Comparison of ENCODE assay signal across 35 cellular contexts in the genomic region with DNA sequence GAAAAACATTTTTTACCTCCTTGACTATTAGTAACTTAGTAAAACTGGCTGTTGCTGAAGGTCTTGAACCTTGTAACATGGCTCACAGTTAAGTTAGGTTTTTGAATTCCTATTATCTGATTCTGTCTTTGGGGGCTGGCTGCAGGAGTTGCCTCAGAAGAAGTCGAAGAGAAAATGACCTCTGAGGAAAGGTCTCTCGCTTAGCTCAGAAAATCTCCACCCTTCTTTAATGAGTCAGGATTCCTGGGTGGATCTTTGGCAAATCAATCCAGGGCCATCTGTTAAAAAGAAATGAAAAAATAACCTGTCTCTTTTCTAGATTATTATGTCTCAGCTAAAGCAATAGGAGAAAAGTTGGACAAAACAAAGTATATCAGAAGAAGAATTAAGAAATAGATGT.
DNase-seq lines count a peak whose midpoint lies in the region; ATAC-seq, FAIRE-seq and TF ChIP-seq lines count a peak whose summit lies in the region.
"Had no signal": no experiment of that assay in that cellular context is flagged by ENCODE, and none has a peak within 500 bp of the region (broad histone marks: within the 10 kb centered on the region; RNA-seq: fewer than 3 reads in every experiment).

No MANE protein-coding gene starts in this region.

- H4K20me1 ChIP-seq in GM23248 (ENCODE audit: insufficient read depth) (no peaks in the 10 kb centered on the region), HepG2 (ENCODE audit: insufficient read depth, low read length) (no peaks in the 10 kb centered on the region)

- no peaks in the 10 kb centered on the region for H3K9me3 ChIP-seq in GM23248 (ENCODE audit: low read depth)
- no peaks in the 10 kb centered on the region for H3K9me3 ChIP-seq in aorta (ENCODE audit: control insufficient read depth, low read length)
- H3K9me3 ChIP-seq in HepG2 (ENCODE audit: low read length): no peaks in the 10 kb centered on the region
- H3K9me3 ChIP-seq: ascending aorta, MG63, pancreas, tibial nerve had no signal

- H3K27ac Mint-ChIP-seq in endothelial cell (ENCODE audit: unreplicated experiment): no peak overlapping the region
- H3K27ac Mint-ChIP-seq: activated naive CD8-positive, alpha-beta T cell; activated T-cell treated with anti-CD3 and anti-CD28 coated beads, Interleukin-2, amount 50 U/mL, for 24 hours; effector memory CD8-positive, alpha-beta T cell; GM23338; immature natural killer cell; T-helper 17 cell had no signal

- H3K4me2 ChIP-seq in GM23248 (ENCODE audit: unreplicated experiment) (peak overlapping the region; percentile 70), HepG2 (ENCODE audit: low read depth, low read length) (no peak overlapping the region)
- H3K4me2 ChIP-seq: GM23338, KMS-11 had no signal

- H3K9me3 Mint-ChIP-seq in endothelial cell (ENCODE audit: unreplicated experiment): no peaks in the 10 kb centered on the region

- H3K4me1 ChIP-seq in GM23248 (ENCODE audit: insufficient read depth) (peaks cover 40% of the 10 kb centered on the region), aorta (ENCODE audit: control insufficient read depth in 1 of 2, insufficient read depth in 2 of 2, low read length in 2 of 2) (peaks cover 0 to 2% of the 10 kb centered on the region in 2 donors), HepG2 (ENCODE audit: insufficient read depth, low read length) (peaks cover 2% of the 10 kb centered on the region; the same call in 1 of the 2 replicates)

- H3K27me3 ChIP-seq in GM23248 (replicated peaks; ENCODE audit: insufficient read depth): no peaks in the 10 kb centered on the region
- H3K27me3 ChIP-seq in aorta (ENCODE audit: control insufficient read depth in 1 of 2, insufficient read depth in 2 of 2, low read length in 1 of 2): no peaks in the 10 kb centered on the region
- peaks cover 0 to 3% of the 10 kb centered on the region in 2 experiments; a peak in 1 of 5 replicates for H3K27me3 ChIP-seq in HepG2 (ENCODE audit: control insufficient read depth in 1 of 2, insufficient read depth in 2 of 2, low read length in 2 of 2)
- H3K27me3 ChIP-seq: ascending aorta, MG63, pancreas, tibial nerve had no signal

- WGBS in GM23248 (ENCODE audit: low coverage in 1 of 2, low lambda C conversion rate in 2 of 2, missing lambda C conversion rate in 2 of 2), 2 experiments: 6 to 7% methylated on average over 2 of the region's 2 CpGs
- 50 to 89% methylated on average over 2 of the region's 2 CpGs for WGBS in aorta, 2 donors
- 0% methylated on average over 2 of the region's 2 CpGs for WGBS in HepG2 (ENCODE audit: low lambda C conversion rate)

- H3K4me3 ChIP-seq in GM23248 (peak overlapping the region; percentile 39), cardiac fibroblast (replicated peaks in 1 of 2; ENCODE audit: low read depth in 2 of 2, low read length in 2 of 2) (no peak overlapping the region), aorta (ENCODE audit: low read length in 2 of 2) (no peak overlapping the region), HepG2 (replicated peaks in 1 of 3; ENCODE audit: insufficient read depth in 1 of 3, low read depth in 2 of 3, low read length in 3 of 3) (no peak overlapping the region)
- H3K4me3 ChIP-seq: ascending aorta, GM23338, MG63, pancreas, SK-N-MC, tibial nerve had no signal

- no peaks in the 10 kb centered on the region for H3K36me3 ChIP-seq in GM23248 (ENCODE audit: low read depth)
- no peaks in the 10 kb centered on the region for H3K36me3 ChIP-seq in aorta (ENCODE audit: control insufficient read depth in 1 of 2, insufficient read depth in 2 of 2, low read length in 1 of 2)
- no peaks in the 10 kb centered on the region for H3K36me3 ChIP-seq in HepG2 (replicated peaks in 1 of 2; ENCODE audit: control insufficient read depth in 1 of 2, insufficient read depth in 2 of 2, low read length in 2 of 2)
- H3K36me3 ChIP-seq: ascending aorta, MG63, pancreas, tibial nerve had no signal

- ATAC-seq in aorta (ENCODE audit: low FRiP score): peak; percentile 21
- no peak for ATAC-seq in HepG2
- ATAC-seq: effector memory CD8-positive, alpha-beta T cell; GM23338; left colon; pancreas; T-helper 17 cell had no signal

- H3K27ac ChIP-seq in GM23248 (peak overlapping the region; percentile 44), aorta (ENCODE audit: low read depth in 1 of 2, low read length in 2 of 2) (no peak overlapping the region), HepG2 (ENCODE audit: extremely low read length, insufficient read depth, low read length) (no peak overlapping the region)
- H3K27ac ChIP-seq: ascending aorta, KMS-11, pancreas, SK-N-MC had no signal

- TF ChIP-seq CTCF in cardiac fibroblast (IDR thresholded peaks at IDR 0.05; ENCODE audit: low read depth, low read length) (no peak), HepG2 (CRISPR knock-in tag; IDR thresholded peaks at IDR 0.05) (no peak), endothelial cell (IDR thresholded peaks at IDR 0.05; ENCODE audit: unreplicated experiment) (no peak)

- TF ChIP-seq EP300 in HepG2 (IDR thresholded peaks at IDR 0.05; ENCODE audit: low read depth in 2 of 2, low read length in 2 of 2) (no peak), HepG2 (CRISPR knock-in tag; IDR thresholded peaks at IDR 0.05; ENCODE audit: borderline replicate concordance) (no peak)

- H3K79me2 ChIP-seq in GM23248 (ENCODE audit: insufficient read depth): no peaks in the 10 kb centered on the region
- no peaks in the 10 kb centered on the region for H3K79me2 ChIP-seq in HepG2 (ENCODE audit: insufficient read depth, low read length)

- H3K27me3 Mint-ChIP-seq in endothelial cell (ENCODE audit: unreplicated experiment): no peaks in the 10 kb centered on the region
- H3K27me3 Mint-ChIP-seq: activated naive CD8-positive, alpha-beta T cell; activated T-cell treated with anti-CD3 and anti-CD28 coated beads, Interleukin-2, amount 50 U/mL, for 24 hours; effector memory CD8-positive, alpha-beta T cell; T-helper 17 cell had no signal

- CTCF ChIA-PET in HepG2 (lab: Yijun Ruan, JAX; ENCODE audit: low intra/inter-chr PET ratio, low total read pairs): no interaction called here

- intact Hi-C loops in aorta (cut with DNase I) (no loop called here), HepG2 (cut with micrococcal nuclease; ENCODE audit: unreplicated experiment) (no loop called here)

- no TSS peak for BruUV-seq in HepG2 (replicated peaks; lab: Mats Ljungman, UMichigan)

- no peak for TF ChIP-seq RAD21 in HepG2 (CRISPR knock-in tag; IDR thresholded peaks at IDR 0.05)

- in situ Hi-C loops in GM23248 (cut with MboI) (no loop called here), HepG2 (cut with HindIII; ENCODE audit: extremely low pct_ligation_motif_present, low pct_unique_long_range_greater_than_20kb) (no loop called here)

- peak overlapping the region; percentile 51 for H2AFZ ChIP-seq in GM23248
- H2AFZ ChIP-seq in HepG2 (ENCODE audit: low read length): no peak overlapping the region
- H2AFZ ChIP-seq: GM23338 had no signal

- H3F3A ChIP-seq in GM23248 (ENCODE audit: insufficient read depth): peaks cover 35% of the 10 kb centered on the region

- H3K36me3 Mint-ChIP-seq in endothelial cell (ENCODE audit: low read depth, unreplicated experiment): no peaks in the 10 kb centered on the region
- H3K36me3 Mint-ChIP-seq: activated naive CD8-positive, alpha-beta T cell; immature natural killer cell had no signal

- DNase-seq in GM23248: peak; percentile 82
- DNase-seq in cardiac fibroblast (ENCODE audit: low read depth in 2 of 2): peak; percentile 31 to 64
- DNase-seq in iris pigment epithelial cell (ENCODE audit: low read depth): peak; percentile 52
- DNase-seq in aorta: no peak
- DNase-seq in HepG2 (ENCODE audit: low spot score): no peak
- DNase-seq in dermis blood vessel endothelial cell: no peak
- DNase-seq in endothelial cell (ENCODE audit: low spot score): no peak
- DNase-seq: activated effector memory CD4-positive, alpha-beta T cell treated with anti-CD3 and anti-CD28 coated beads, Interleukin-2, amount 50 U/mL, for 16 hours; activated T-cell treated with anti-CD3 and anti-CD28 coated beads, Interleukin-2, amount 50 U/mL, for 24 hours; Calu3; caudate nucleus; cortex of kidney; DND-41; effector memory CD8-positive, alpha-beta T cell; hypothalamus; immature natural killer cell; left colon; mammary epithelial cell; MG63; NCI-H2029; NCI-H2227 treated with DMSO at 0.1 percent for 48 hours; NCI-H526; NK-92 treated with Interleukin-12 subunit alpha and Interleukin-12 subunit beta, amount 100 ng/mL, for 24 hours; pancreas; stimulated activated CD4-positive, alpha-beta T cell treated with anti-CD3 and anti-CD28 coated beads, Interleukin-12 subunit alpha, Interleukin-12 subunit beta, amount 100 ng/mL, for 4 hours; stimulated activated CD4-positive, alpha-beta T cell treated with anti-CD3 and anti-CD28 coated beads, Interleukin-2, amount 100 ng/mL, for 48 hours; T-helper 17 cell had no signal

- no peak overlapping the region for H3K4me3 Mint-ChIP-seq in endothelial cell (ENCODE audit: unreplicated experiment)
- H3K4me3 Mint-ChIP-seq: activated naive CD8-positive, alpha-beta T cell; activated T-cell treated with anti-CD3 and anti-CD28 coated beads, Interleukin-2, amount 50 U/mL, for 24 hours; effector memory CD8-positive, alpha-beta T cell; GM23338; immature natural killer cell; T-helper 17 cell had no signal

- POLR2A ChIA-PET in HepG2 (lab: Yijun Ruan, JAX): no interaction called here

- H3K9me2 ChIP-seq in GM23248 (ENCODE audit: insufficient read depth): no peaks in the 10 kb centered on the region

- H3K9ac ChIP-seq in GM23248: no peak overlapping the region
- no peak overlapping the region for H3K9ac ChIP-seq in HepG2 (ENCODE audit: insufficient read depth, low read depth, low read length)
- H3K9ac ChIP-seq: KMS-11 had no signal

- no peak for FAIRE-seq in HepG2 (lab: Jason Lieb, UNC)
- FAIRE-seq: HTR-8/SVneo, pancreas, TTC549 had no signal

- no peaks in the 10 kb centered on the region for H3K4me1 Mint-ChIP-seq in endothelial cell (ENCODE audit: unreplicated experiment)
- H3K4me1 Mint-ChIP-seq: GM23338, T-helper 17 cell had no signal

- no peak for TF ChIP-seq POLR2A in HepG2 (IDR thresholded peaks at IDR 0.05; ENCODE audit: insufficient read depth in 1 of 2, low read depth in 2 of 2, low read length in 2 of 2)

TF ChIP-seq in HepG2, 621 proteins besides CTCF, POLR2A, EP300 and RAD21 (continues in another document):
- TF ChIP-seq ZNF776 (CRISPR knock-in tag; IDR thresholded peaks at IDR 0.05): no peak
- no peak for TF ChIP-seq MAZ (IDR thresholded peaks at IDR 0.05; ENCODE audit: borderline replicate concordance, low read depth, low read length)
- TF ChIP-seq MAZ (CRISPR knock-in tag; IDR thresholded peaks at IDR 0.05; ENCODE audit: low read depth): no peak
- TF ChIP-seq, protein P1, sequence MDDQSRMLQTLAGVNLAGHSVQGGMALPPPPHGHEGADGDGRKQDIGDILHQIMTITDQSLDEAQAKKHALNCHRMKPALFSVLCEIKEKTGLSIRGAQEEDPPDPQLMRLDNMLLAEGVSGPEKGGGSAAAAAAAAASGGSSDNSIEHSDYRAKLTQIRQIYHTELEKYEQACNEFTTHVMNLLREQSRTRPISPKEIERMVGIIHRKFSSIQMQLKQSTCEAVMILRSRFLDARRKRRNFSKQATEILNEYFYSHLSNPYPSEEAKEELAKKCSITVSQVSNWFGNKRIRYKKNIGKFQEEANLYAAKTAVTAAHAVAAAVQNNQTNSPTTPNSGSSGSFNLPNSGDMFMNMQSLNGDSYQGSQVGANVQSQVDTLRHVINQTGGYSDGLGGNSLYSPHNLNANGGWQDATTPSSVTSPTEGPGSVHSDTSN (CRISPR knock-in tag; IDR thresholded peaks at IDR 0.05; ENCODE audit: borderline replicate concordance): no peak
- TF ChIP-seq ZFP36L1 (CRISPR knock-in tag; IDR thresholded peaks at IDR 0.05): no peak

Comparison
In these comparisons a context has a peak if more than half of its experiments do, and no peak if none do; other contexts are left out.
1. DNase-seq: peak in GM23248 (single experiment), cardiac fibroblast (2 of 2) and iris pigment epithelial cell (single experiment); none in aorta (0 of 2), HepG2 (single experiment), dermis blood vessel endothelial cell (single experiment) and endothelial cell (single experiment).